ENCODE assay signal across 8 cellular contexts in the genomic region with DNA sequence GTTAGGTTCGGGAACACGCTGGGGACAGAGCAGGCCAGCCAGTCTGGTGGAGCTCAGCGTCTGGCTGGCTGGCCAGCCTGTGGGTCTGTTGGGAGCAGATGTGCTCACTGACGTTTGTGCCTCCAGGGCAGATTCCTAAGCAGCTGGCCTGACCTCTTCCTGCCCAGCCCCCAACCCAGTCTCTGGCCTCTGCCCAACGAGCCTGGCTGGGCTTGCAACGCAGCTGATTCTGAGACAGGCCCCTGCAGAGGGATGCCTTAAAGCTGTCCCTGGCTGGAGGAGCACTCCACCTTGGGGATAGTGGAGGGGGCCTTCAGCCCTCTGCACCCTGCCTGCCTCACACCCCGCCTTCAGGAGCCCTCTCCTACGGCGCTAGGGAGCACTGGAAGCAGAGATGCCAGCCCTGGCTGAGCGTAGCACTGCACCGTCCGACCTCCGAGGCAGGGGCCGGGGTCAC. TPM values are rescaled to one million over a fixed set of nuclear protein-coding genes. Genes with fewer than 3 reads are reported as not detected.
DNase-seq lines count a peak whose midpoint lies in the region; ATAC-seq and TF ChIP-seq lines count a peak whose summit lies in the region.

No MANE protein-coding gene starts in this region.

- DNase-seq in PC-3: peak; percentile 26
- DNase-seq in fibroblast of peridontal ligament (ENCODE audit: extremely low read depth): peak; percentile 50
- DNase-seq in neuronal stem cell (ENCODE audit: low spot score): no peak
- DNase-seq in GM10266 (ENCODE audit: extremely low spot score): no peak
- DNase-seq in GOT3 (lab: John Stamatoyannopoulos, UW): no peak
- DNase-seq in effector CD4-positive, alpha-beta T cell: no peak
- DNase-seq in inferior parietal cortex (ENCODE audit: extremely low spot score): no peak

- no peak overlapping the region for H2BK15ac ChIP-seq in neuronal stem cell (ENCODE audit: low read length)

- H4K8ac ChIP-seq in neuronal stem cell (ENCODE audit: low read depth, low read length): no peak overlapping the region

- peak overlapping the region; percentile 82 for H3K18ac ChIP-seq in neuronal stem cell (ENCODE audit: low read length)

- H2AFZ ChIP-seq in PC-3 (ENCODE audit: low read length) (no peak overlapping the region), neuronal stem cell (ENCODE audit: low read length) (no peak overlapping the region)

- no peaks in the 10 kb centered on the region for H3K27me3 ChIP-seq in BLaER1
- no peaks in the 10 kb centered on the region for H3K27me3 ChIP-seq in PC-3 (ENCODE audit: low read length)
- no peaks in the 10 kb centered on the region for H3K27me3 ChIP-seq in neuronal stem cell (ENCODE audit: control insufficient read depth in 3 of 3, insufficient read depth in 3 of 3, low read depth in 1 of 3, low read length in 3 of 3)

- no peaks in the 10 kb centered on the region for H3F3A ChIP-seq in PC-3 (ENCODE audit: low read length, unreplicated experiment)

- H3K4me3 ChIP-seq in BLaER1 (no peak overlapping the region), PC-3 (ENCODE audit: low read length) (no peak overlapping the region), neuronal stem cell (ENCODE audit: low read length in 2 of 2) (no peak overlapping the region)

- ATAC-seq in PC-3: peak; percentile 55

- H3K4me1 ChIP-seq in BLaER1 (peaks cover 74% of the 10 kb centered on the region), PC-3 (ENCODE audit: insufficient read depth, low read length) (no peaks in the 10 kb centered on the region), neuronal stem cell (ENCODE audit: control insufficient read depth in 2 of 2, insufficient read depth in 1 of 2, low read depth in 1 of 2, low read length in 2 of 2) (peaks cover 0 to 5% of the 10 kb centered on the region in 2 donors)

- TF ChIP-seq CTCF in PC-3 (conservative IDR thresholded peaks at IDR 0.05; ENCODE audit: low read depth, low read length): no peak
- TF ChIP-seq CTCF in GM10266 (IDR thresholded peaks at IDR 0.05; ENCODE audit: control insufficient read depth, insufficient read depth, low read depth, missing control alignments): no peak

- H3K4me2 ChIP-seq in BLaER1 (peak overlapping the region; percentile 37; the same call in 1 of the 2 replicates), PC-3 (ENCODE audit: low read length) (no peak overlapping the region), neuronal stem cell (ENCODE audit: insufficient read depth, low read length, poor library complexity, severe bottlenecking) (no peak overlapping the region)

- H3K79me2 ChIP-seq in PC-3 (ENCODE audit: low read length): no peaks in the 10 kb centered on the region

- POLR2A ChIA-PET in PC-3 (lab: Charles Lee; ENCODE audit: unreplicated experiment): no interaction called here

- intact Hi-C loops in PC-3 (cut with micrococcal nuclease): no loop called here

- H3K9me2 ChIP-seq in PC-3 (replicated peaks; ENCODE audit: low read length): no peaks in the 10 kb centered on the region

- H3K79me1 ChIP-seq in neuronal stem cell (ENCODE audit: low read depth, low read length): no peaks in the 10 kb centered on the region

- peak overlapping the region; percentile 6 for H3K23ac ChIP-seq in neuronal stem cell (ENCODE audit: low read depth, low read length, poor library complexity)

- peak overlapping the region; percentile 46; the same call in 1 of the 2 replicates for H3K27ac ChIP-seq in BLaER1
- no peak overlapping the region for H3K27ac ChIP-seq in PC-3 (ENCODE audit: low read length)
- H3K27ac ChIP-seq in neuronal stem cell (replicated peaks; ENCODE audit: low read length): no peak overlapping the region

- no peak overlapping the region for H3K4ac ChIP-seq in neuronal stem cell (ENCODE audit: low read length)

- H3K36me3 ChIP-seq in BLaER1 (peaks cover 68% of the 10 kb centered on the region), PC-3 (ENCODE audit: low read depth, low read length) (no peaks in the 10 kb centered on the region), neuronal stem cell (replicated peaks in 1 of 2; ENCODE audit: control insufficient read depth in 2 of 2, insufficient read depth in 2 of 2, low read length in 2 of 2) (peaks cover 3 to 29% of the 10 kb centered on the region in 2 donors)

- no peak overlapping the region for H4K91ac ChIP-seq in neuronal stem cell (ENCODE audit: low read depth, low read length, poor library complexity)

- no peak overlapping the region for H2BK12ac ChIP-seq in neuronal stem cell (ENCODE audit: low read length)

- CTCF ChIA-PET in PC-3 (lab: Charles Lee): no interaction called here

- H2BK120ac ChIP-seq in neuronal stem cell (ENCODE audit: low read depth, low read length): no peak overlapping the region

- H4K20me1 ChIP-seq in BLaER1 (peaks cover 96% of the 10 kb centered on the region), PC-3 (ENCODE audit: low read length) (no peaks in the 10 kb centered on the region)

- H3K14ac ChIP-seq in neuronal stem cell (ENCODE audit: low read length): no peak overlapping the region

- H3K9ac ChIP-seq in BLaER1: 0 out of 2 replicates have a peak overlapping the region, but pooled peaks have one; percentile 15
- H3K9ac ChIP-seq in PC-3 (ENCODE audit: low read length): no peak overlapping the region
- peak overlapping the region; percentile 22 for H3K9ac ChIP-seq in neuronal stem cell (ENCODE audit: low read depth, low read length, poor library complexity)

- BruUV-seq in PC-3 (replicated peaks; lab: Mats Ljungman, UMichigan): no TSS peak

- peaks cover 12% of the 10 kb centered on the region for H3K9me3 ChIP-seq in BLaER1
- H3K9me3 ChIP-seq in PC-3 (ENCODE audit: low read length): no peaks in the 10 kb centered on the region
- H3K9me3 ChIP-seq in neuronal stem cell (replicated peaks in 1 of 2; ENCODE audit: control insufficient read depth in 2 of 2, insufficient read depth in 1 of 2, low read depth in 1 of 2, low read length in 2 of 2): peaks cover 1 to 3% of the 10 kb centered on the region in 2 donors

- WGBS in neuronal stem cell (ENCODE audit: extremely low coverage in 2 of 2, insufficient read length in 2 of 2, insufficient replicate concordance in 1 of 2), 2 donors: no CpG with 5 or more reads among the region's 14 CpGs

- H2BK5ac ChIP-seq in neuronal stem cell (ENCODE audit: low read length): peak overlapping the region; percentile 40

- H2AK5ac ChIP-seq in neuronal stem cell (ENCODE audit: low read depth, low read length): no peak overlapping the region

RNA-seq across cellular contexts. Expression of gene KLF13, which starts 46.0 kb away (rescaled TPM):
- total RNA-seq in PC-3 (2014; rRNA removed): 10.1 and 11.4 TPM in 2 replicates
- 42.9 TPM for polyA plus RNA-seq in neuronal stem cell (2013, experiment 1 of 2)
- polyA plus RNA-seq in neuronal stem cell (2013, experiment 2 of 2): 42.1 TPM

Comparison
In these comparisons a context has a peak if more than half of its experiments do, and no peak if none do; other contexts are left out.
1. DNase-seq: peak in PC-3 (single experiment) and fibroblast of peridontal ligament (single experiment); none in neuronal stem cell (single experiment), GM10266 (single experiment), GOT3 (single experiment), effector CD4-positive, alpha-beta T cell (single experiment) and inferior parietal cortex (single experiment).